1 cellular context compared by ENCODE assay signal in the genomic region with DNA sequence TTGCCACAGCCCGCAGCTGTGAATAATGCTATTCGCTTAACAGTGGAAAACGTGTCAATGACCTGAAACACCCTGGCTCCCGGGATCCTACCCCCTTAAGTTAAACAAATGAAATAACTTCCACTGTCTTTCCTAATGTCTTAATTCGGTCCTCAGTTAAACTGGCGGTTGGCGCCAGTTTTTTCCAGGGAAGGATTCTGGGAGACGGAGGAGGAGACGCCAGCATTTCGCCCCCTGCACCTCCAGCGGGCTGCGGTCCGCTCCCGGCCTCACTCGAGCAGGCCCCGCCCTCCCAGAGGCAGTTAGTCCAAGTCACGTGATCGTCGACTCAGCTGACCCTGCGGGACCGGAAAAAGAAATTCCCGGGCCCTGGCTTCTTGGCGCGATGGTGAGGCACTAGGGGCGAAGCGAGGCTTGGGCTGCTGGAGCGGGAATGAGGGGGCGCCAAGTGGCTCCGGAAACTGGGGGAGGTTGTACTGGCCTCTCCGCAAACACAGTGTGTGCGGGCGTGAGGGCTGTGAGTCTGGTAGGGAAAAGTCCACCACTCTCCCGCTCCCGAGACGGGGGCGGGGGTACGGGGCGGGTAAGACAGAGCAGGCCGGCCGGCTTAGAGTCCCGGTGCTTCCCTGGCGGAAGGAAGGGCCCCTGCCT.
TF ChIP-seq lines count a peak whose summit lies in the region.

A gene (plus strand): TSS at position 359 of the 651 bp plus-strand sequence. CDS start 27 bp downstream, at position 386.

TF ChIP-seq in HepG2, 621 proteins besides CTCF, POLR2A, EP300 and RAD21 (continued from another document and continues in another):
- TF ChIP-seq, protein P1, sequence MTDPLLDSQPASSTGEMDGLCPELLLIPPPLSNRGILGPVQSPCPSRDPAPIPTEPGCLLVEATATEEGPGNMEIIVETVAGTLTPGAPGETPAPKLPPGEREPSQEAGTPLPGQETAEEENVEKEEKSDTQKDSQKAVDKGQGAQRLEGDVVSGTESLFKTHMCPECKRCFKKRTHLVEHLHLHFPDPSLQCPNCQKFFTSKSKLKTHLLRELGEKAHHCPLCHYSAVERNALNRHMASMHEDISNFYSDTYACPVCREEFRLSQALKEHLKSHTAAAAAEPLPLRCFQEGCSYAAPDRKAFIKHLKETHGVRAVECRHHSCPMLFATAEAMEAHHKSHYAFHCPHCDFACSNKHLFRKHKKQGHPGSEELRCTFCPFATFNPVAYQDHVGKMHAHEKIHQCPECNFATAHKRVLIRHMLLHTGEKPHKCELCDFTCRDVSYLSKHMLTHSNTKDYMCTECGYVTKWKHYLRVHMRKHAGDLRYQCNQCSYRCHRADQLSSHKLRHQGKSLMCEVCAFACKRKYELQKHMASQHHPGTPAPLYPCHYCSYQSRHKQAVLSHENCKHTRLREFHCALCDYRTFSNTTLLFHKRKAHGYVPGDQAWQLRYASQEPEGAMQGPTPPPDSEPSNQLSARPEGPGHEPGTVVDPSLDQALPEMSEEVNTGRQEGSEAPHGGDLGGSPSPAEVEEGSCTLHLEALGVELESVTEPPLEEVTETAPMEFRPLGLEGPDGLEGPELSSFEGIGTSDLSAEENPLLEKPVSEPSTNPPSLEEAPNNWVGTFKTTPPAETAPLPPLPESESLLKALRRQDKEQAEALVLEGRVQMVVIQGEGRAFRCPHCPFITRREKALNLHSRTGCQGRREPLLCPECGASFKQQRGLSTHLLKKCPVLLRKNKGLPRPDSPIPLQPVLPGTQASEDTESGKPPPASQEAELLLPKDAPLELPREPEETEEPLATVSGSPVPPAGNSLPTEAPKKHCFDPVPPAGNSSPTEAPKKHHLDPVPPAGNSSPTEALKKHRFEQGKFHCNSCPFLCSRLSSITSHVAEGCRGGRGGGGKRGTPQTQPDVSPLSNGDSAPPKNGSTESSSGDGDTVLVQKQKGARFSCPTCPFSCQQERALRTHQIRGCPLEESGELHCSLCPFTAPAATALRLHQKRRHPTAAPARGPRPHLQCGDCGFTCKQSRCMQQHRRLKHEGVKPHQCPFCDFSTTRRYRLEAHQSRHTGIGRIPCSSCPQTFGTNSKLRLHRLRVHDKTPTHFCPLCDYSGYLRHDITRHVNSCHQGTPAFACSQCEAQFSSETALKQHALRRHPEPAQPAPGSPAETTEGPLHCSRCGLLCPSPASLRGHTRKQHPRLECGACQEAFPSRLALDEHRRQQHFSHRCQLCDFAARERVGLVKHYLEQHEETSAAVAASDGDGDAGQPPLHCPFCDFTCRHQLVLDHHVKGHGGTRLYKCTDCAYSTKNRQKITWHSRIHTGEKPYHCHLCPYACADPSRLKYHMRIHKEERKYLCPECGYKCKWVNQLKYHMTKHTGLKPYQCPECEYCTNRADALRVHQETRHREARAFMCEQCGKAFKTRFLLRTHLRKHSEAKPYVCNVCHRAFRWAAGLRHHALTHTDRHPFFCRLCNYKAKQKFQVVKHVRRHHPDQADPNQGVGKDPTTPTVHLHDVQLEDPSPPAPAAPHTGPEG (CRISPR knock-in tag; IDR thresholded peaks at IDR 0.05), result 0 out of 2 replicates have a peak, but pooled peaks have one; percentile 64
- TF ChIP-seq, protein P2, sequence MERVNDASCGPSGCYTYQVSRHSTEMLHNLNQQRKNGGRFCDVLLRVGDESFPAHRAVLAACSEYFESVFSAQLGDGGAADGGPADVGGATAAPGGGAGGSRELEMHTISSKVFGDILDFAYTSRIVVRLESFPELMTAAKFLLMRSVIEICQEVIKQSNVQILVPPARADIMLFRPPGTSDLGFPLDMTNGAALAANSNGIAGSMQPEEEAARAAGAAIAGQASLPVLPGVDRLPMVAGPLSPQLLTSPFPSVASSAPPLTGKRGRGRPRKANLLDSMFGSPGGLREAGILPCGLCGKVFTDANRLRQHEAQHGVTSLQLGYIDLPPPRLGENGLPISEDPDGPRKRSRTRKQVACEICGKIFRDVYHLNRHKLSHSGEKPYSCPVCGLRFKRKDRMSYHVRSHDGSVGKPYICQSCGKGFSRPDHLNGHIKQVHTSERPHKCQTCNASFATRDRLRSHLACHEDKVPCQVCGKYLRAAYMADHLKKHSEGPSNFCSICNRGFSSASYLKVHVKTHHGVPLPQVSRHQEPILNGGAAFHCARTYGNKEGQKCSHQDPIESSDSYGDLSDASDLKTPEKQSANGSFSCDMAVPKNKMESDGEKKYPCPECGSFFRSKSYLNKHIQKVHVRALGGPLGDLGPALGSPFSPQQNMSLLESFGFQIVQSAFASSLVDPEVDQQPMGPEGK (CRISPR knock-in tag; IDR thresholded peaks at IDR 0.05), result peak; percentile 85
- TF ChIP-seq, protein P3, sequence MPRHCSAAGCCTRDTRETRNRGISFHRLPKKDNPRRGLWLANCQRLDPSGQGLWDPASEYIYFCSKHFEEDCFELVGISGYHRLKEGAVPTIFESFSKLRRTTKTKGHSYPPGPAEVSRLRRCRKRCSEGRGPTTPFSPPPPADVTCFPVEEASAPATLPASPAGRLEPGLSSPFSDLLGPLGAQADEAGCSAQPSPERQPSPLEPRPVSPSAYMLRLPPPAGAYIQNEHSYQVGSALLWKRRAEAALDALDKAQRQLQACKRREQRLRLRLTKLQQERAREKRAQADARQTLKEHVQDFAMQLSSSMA (CRISPR knock-in tag; IDR thresholded peaks at IDR 0.05), result no peak
- TF ChIP-seq NKX3-1 (CRISPR knock-in tag; IDR thresholded peaks at IDR 0.05) (peak; percentile 65; the same call in 1 of the 2 replicates), MAFF (IDR thresholded peaks at IDR 0.05; ENCODE audit: low read depth, low read length) (no peak), ZNF143 (CRISPR knock-in tag; IDR thresholded peaks at IDR 0.05) (peak; percentile 81), SUZ12 (IDR thresholded peaks at IDR 0.05; ENCODE audit: low read depth, low read length) (no peak), MEIS2 (CRISPR knock-in tag; IDR thresholded peaks at IDR 0.05) (no peak), ZNF256 (CRISPR knock-in tag; conservative IDR thresholded peaks at IDR 0.05) (0 out of 2 replicates have a peak, but pooled peaks have one; percentile 30), POGZ (CRISPR knock-in tag; IDR thresholded peaks at IDR 0.05) (peak; percentile 73), SP5 (CRISPR knock-in tag; IDR thresholded peaks at IDR 0.05; ENCODE audit: borderline replicate concordance, low read depth) (peak; percentile 57), MED13 (CRISPR knock-in tag; IDR thresholded peaks at IDR 0.05) (no peak), SYNCRIP (IDR thresholded peaks at IDR 0.05; ENCODE audit: insufficient read depth, low read depth, low read length) (no peak), RAD51 (IDR thresholded peaks at IDR 0.05; ENCODE audit: borderline replicate concordance) (peak; percentile 99), PHF8 (CRISPR knock-in tag; IDR thresholded peaks at IDR 0.05) (peak; percentile 88), ZFP37 (CRISPR knock-in tag; IDR thresholded peaks at IDR 0.05; ENCODE audit: borderline replicate concordance) (peak; percentile 67; the same call in 1 of the 2 replicates), ZNF264 (CRISPR knock-in tag; IDR thresholded peaks at IDR 0.05) (no peak), PRPF4 (IDR thresholded peaks at IDR 0.05; ENCODE audit: low read depth, low read length, poor library complexity, severe bottlenecking) (no peak), ZNF615 (CRISPR knock-in tag; IDR thresholded peaks at IDR 0.05; ENCODE audit: borderline replicate concordance) (no peak), HHEX (CRISPR knock-in tag; IDR thresholded peaks at IDR 0.05) (no peak), ZNF747 (CRISPR knock-in tag; IDR thresholded peaks at IDR 0.05; ENCODE audit: borderline replicate concordance) (peak; percentile 15; the same call in 1 of the 2 replicates), ZFP36L2 (CRISPR knock-in tag; IDR thresholded peaks at IDR 0.05) (no peak), ZNF543 (CRISPR knock-in tag; IDR thresholded peaks at IDR 0.05) (no peak), THAP11 (CRISPR knock-in tag; IDR thresholded peaks at IDR 0.05) (peak; percentile 91), HNRNPLL (IDR thresholded peaks at IDR 0.05; ENCODE audit: low read depth, low read length, poor library complexity, severe bottlenecking) (peak; percentile 56), ZNF850 (CRISPR knock-in tag; conservative IDR thresholded peaks at IDR 0.05) (no peak), ZNF773 (CRISPR knock-in tag; IDR thresholded peaks at IDR 0.05; ENCODE audit: borderline replicate concordance) (no peak)
- TF ChIP-seq, protein P4, sequence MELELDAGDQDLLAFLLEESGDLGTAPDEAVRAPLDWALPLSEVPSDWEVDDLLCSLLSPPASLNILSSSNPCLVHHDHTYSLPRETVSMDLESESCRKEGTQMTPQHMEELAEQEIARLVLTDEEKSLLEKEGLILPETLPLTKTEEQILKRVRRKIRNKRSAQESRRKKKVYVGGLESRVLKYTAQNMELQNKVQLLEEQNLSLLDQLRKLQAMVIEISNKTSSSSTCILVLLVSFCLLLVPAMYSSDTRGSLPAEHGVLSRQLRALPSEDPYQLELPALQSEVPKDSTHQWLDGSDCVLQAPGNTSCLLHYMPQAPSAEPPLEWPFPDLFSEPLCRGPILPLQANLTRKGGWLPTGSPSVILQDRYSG (CRISPR knock-in tag; IDR thresholded peaks at IDR 0.05), result no peak
- TF ChIP-seq, protein P5, sequence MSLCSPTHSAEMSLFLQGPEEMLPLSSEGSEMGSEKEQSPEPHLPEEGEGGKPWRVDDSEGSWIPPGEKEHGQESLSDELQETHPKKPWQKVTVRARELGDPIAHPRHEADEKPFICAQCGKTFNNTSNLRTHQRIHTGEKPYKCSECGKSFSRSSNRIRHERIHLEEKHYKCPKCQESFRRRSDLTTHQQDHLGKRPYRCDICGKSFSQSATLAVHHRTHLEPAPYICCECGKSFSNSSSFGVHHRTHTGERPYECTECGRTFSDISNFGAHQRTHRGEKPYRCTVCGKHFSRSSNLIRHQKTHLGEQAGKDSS (CRISPR knock-in tag; IDR thresholded peaks at IDR 0.05; ENCODE audit: borderline replicate concordance, low read depth), result peak; percentile 48; the same call in 1 of the 2 replicates
- TF ChIP-seq, protein P6, sequence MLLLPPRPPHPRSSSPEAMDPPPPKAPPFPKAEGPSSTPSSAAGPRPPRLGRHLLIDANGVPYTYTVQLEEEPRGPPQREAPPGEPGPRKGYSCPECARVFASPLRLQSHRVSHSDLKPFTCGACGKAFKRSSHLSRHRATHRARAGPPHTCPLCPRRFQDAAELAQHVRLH (CRISPR knock-in tag; IDR thresholded peaks at IDR 0.05; ENCODE audit: borderline replicate concordance, low read depth), result peak; percentile 87; the same call in 1 of the 2 replicates
- TF ChIP-seq, protein P7, sequence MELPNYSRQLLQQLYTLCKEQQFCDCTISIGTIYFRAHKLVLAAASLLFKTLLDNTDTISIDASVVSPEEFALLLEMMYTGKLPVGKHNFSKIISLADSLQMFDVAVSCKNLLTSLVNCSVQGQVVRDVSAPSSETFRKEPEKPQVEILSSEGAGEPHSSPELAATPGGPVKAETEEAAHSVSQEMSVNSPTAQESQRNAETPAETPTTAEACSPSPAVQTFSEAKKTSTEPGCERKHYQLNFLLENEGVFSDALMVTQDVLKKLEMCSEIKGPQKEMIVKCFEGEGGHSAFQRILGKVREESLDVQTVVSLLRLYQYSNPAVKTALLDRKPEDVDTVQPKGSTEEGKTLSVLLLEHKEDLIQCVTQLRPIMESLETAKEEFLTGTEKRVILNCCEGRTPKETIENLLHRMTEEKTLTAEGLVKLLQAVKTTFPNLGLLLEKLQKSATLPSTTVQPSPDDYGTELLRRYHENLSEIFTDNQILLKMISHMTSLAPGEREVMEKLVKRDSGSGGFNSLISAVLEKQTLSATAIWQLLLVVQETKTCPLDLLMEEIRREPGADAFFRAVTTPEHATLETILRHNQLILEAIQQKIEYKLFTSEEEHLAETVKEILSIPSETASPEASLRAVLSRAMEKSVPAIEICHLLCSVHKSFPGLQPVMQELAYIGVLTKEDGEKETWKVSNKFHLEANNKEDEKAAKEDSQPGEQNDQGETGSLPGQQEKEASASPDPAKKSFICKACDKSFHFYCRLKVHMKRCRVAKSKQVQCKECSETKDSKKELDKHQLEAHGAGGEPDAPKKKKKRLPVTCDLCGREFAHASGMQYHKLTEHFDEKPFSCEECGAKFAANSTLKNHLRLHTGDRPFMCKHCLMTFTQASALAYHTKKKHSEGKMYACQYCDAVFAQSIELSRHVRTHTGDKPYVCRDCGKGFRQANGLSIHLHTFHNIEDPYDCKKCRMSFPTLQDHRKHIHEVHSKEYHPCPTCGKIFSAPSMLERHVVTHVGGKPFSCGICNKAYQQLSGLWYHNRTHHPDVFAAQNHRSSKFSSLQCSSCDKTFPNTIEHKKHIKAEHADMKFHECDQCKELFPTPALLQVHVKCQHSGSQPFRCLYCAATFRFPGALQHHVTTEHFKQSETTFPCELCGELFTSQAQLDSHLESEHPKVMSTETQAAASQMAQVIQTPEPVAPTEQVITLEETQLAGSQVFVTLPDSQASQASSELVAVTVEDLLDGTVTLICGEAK (IDR thresholded peaks at IDR 0.05), result no peak
- TF ChIP-seq, protein P7 (CRISPR knock-in tag; IDR thresholded peaks at IDR 0.05), result peak; percentile 84
- TF ChIP-seq, protein P8, sequence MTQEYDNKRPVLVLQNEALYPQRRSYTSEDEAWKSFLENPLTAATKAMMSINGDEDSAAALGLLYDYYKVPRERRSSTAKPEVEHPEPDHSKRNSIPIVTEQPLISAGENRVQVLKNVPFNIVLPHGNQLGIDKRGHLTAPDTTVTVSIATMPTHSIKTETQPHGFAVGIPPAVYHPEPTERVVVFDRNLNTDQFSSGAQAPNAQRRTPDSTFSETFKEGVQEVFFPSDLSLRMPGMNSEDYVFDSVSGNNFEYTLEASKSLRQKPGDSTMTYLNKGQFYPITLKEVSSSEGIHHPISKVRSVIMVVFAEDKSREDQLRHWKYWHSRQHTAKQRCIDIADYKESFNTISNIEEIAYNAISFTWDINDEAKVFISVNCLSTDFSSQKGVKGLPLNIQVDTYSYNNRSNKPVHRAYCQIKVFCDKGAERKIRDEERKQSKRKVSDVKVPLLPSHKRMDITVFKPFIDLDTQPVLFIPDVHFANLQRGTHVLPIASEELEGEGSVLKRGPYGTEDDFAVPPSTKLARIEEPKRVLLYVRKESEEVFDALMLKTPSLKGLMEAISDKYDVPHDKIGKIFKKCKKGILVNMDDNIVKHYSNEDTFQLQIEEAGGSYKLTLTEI (CRISPR knock-in tag; conservative IDR thresholded peaks at IDR 0.05), result no peak
